Comparison of ENCODE assay signal across 1 cellular context in the genomic region with DNA sequence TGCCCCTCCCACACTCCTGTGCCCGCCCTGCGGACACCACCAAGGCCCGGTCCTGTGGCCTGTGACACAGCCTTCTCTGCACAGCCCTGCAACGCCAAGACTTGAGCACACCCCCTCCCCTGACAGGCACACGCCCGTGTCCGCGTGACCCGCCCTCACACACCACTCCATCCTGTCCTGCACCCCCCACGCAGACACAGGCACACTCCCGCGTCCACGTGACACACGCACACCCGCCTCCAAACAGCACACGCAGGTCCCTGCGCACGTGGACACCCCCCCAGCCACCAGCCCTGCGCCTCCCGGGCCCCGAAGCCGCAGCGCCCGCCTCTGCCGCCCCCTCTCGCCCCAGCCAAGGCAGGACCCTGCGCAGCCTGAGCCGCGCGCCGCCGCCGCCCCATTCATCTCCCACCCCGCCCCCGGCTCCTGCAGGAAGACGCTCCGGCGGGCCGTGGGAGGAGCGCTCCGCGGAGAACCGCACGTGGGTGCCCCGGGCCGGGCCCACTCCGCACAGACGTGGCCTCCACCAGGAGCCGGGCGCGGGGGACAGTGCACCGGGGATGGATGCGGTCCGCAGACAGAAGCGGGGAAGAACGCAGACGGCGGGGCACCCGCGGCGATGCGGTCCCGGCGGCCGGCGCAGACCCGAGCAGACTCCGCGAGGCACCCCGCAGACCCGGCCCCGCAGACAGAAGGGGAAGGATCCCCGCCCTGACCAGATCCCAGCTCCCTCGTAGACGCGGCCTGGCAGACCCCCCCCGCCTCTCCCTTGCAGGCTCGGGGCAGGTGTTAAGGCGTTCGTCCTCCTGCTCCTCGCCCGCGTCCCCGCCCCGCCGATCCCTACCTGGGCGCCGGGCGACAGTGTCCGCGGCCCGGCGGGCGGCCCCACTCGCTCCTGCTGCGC.
TF ChIP-seq lines count a peak whose summit lies in the region.

No MANE protein-coding gene starts in this region.

TF ChIP-seq in HEK293, 187 proteins besides CTCF, POLR2A, EP300 and RAD21 (continued from another document and continues in another):
- TF ChIP-seq, protein P1, sequence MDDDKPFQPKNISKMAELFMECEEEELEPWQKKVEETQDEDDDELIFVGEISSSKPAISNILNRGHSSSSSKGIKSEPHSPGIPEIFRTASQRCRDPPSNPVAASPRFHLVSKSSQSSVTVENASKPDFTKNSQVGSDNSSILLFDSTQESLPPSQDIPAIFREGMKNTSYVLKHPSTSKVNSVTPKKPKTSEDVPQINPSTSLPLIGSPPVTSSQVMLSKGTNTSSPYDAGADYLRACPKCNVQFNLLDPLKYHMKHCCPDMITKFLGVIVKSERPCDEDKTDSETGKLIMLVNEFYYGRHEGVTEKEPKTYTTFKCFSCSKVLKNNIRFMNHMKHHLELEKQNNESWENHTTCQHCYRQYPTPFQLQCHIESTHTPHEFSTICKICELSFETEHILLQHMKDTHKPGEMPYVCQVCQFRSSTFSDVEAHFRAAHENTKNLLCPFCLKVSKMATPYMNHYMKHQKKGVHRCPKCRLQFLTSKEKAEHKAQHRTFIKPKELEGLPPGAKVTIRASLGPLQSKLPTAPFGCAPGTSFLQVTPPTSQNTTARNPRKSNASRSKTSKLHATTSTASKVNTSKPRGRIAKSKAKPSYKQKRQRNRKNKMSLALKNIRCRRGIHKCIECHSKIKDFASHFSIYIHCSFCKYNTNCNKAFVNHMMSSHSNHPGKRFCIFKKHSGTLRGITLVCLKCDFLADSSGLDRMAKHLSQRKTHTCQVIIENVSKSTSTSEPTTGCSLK (tag by site-specific recombination; IDR thresholded peaks at IDR 0.05), result no peak
- TF ChIP-seq ZNF16 (tag by site-specific recombination; IDR thresholded peaks at IDR 0.05; ENCODE audit: low read depth), result no peak
- TF ChIP-seq ZNF549 (tag by site-specific recombination; IDR thresholded peaks at IDR 0.05), result no peak
- TF ChIP-seq MEIS1 (CRISPR knock-in tag; IDR thresholded peaks at IDR 0.05; ENCODE audit: borderline replicate concordance), result no peak
- no peak for TF ChIP-seq ZNF610 (tag by site-specific recombination; IDR thresholded peaks at IDR 0.05; ENCODE audit: borderline replicate concordance)
- TF ChIP-seq KLF10 (tag by site-specific recombination; IDR thresholded peaks at IDR 0.05), result no peak; the same call in 1 of the 2 replicates
- TF ChIP-seq SP7 (tag by site-specific recombination; IDR thresholded peaks at IDR 0.05), result peak; percentile 91
- peak; percentile 82 for TF ChIP-seq ZNF324 (tag by site-specific recombination; IDR thresholded peaks at IDR 0.05)
- no peak for TF ChIP-seq ZNF416 (tag by site-specific recombination; IDR thresholded peaks at IDR 0.05)
- peak; percentile 85 for TF ChIP-seq SP3 (tag by site-specific recombination; IDR thresholded peaks at IDR 0.05)
- TF ChIP-seq, protein P2, sequence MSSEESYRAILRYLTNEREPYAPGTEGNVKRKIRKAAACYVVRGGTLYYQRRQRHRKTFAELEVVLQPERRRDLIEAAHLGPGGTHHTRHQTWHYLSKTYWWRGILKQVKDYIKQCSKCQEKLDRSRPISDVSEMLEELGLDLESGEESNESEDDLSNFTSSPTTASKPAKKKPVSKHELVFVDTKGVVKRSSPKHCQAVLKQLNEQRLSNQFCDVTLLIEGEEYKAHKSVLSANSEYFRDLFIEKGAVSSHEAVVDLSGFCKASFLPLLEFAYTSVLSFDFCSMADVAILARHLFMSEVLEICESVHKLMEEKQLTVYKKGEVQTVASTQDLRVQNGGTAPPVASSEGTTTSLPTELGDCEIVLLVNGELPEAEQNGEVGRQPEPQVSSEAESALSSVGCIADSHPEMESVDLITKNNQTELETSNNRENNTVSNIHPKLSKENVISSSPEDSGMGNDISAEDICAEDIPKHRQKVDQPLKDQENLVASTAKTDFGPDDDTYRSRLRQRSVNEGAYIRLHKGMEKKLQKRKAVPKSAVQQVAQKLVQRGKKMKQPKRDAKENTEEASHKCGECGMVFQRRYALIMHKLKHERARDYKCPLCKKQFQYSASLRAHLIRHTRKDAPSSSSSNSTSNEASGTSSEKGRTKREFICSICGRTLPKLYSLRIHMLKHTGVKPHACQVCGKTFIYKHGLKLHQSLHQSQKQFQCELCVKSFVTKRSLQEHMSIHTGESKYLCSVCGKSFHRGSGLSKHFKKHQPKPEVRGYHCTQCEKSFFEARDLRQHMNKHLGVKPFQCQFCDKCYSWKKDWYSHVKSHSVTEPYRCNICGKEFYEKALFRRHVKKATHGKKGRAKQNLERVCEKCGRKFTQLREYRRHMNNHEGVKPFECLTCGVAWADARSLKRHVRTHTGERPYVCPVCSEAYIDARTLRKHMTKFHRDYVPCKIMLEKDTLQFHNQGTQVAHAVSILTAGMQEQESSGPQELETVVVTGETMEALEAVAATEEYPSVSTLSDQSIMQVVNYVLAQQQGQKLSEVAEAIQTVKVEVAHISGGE (tag by site-specific recombination; conservative IDR thresholded peaks at IDR 0.05; ENCODE audit: low read depth), result no peak; the same call in 1 of the 2 replicates
- TF ChIP-seq, protein P3, sequence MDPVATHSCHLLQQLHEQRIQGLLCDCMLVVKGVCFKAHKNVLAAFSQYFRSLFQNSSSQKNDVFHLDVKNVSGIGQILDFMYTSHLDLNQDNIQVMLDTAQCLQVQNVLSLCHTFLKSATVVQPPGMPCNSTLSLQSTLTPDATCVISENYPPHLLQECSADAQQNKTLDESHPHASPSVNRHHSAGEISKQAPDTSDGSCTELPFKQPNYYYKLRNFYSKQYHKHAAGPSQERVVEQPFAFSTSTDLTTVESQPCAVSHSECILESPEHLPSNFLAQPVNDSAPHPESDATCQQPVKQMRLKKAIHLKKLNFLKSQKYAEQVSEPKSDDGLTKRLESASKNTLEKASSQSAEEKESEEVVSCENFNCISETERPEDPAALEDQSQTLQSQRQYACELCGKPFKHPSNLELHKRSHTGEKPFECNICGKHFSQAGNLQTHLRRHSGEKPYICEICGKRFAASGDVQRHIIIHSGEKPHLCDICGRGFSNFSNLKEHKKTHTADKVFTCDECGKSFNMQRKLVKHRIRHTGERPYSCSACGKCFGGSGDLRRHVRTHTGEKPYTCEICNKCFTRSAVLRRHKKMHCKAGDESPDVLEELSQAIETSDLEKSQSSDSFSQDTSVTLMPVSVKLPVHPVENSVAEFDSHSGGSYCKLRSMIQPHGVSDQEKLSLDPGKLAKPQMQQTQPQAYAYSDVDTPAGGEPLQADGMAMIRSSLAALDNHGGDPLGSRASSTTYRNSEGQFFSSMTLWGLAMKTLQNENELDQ (tag by site-specific recombination; IDR thresholded peaks at IDR 0.05; ENCODE audit: low read depth), result no peak
- no peak for TF ChIP-seq YY1 (tag by site-specific recombination; IDR thresholded peaks at IDR 0.05)
- TF ChIP-seq ZNF776 (tag by site-specific recombination; IDR thresholded peaks at IDR 0.05; ENCODE audit: borderline replicate concordance), result no peak
- TF ChIP-seq ZNF777 (tag by site-specific recombination; IDR thresholded peaks at IDR 0.05; ENCODE audit: borderline replicate concordance), result no peak
- no peak for TF ChIP-seq ZNF529 (tag by site-specific recombination; IDR thresholded peaks at IDR 0.05; ENCODE audit: insufficient replicate concordance)
- TF ChIP-seq ZNF701 (tag by site-specific recombination; IDR thresholded peaks at IDR 0.05), result no peak
- peak; percentile 75 for TF ChIP-seq ZBTB48 (tag by site-specific recombination; IDR thresholded peaks at IDR 0.05)
- peak; percentile 88 for TF ChIP-seq ZBTB20 (tag by site-specific recombination; IDR thresholded peaks at IDR 0.05)
- TF ChIP-seq SCRT2 (tag by site-specific recombination; IDR thresholded peaks at IDR 0.05), result no peak
- no peak for TF ChIP-seq ZNF155 (tag by site-specific recombination; IDR thresholded peaks at IDR 0.05)
- no peak for TF ChIP-seq ZNF221 (tag by site-specific recombination; IDR thresholded peaks at IDR 0.05; ENCODE audit: borderline replicate concordance)
- peak; percentile 78; the same call in 1 of the 2 replicates for TF ChIP-seq ZSCAN5A (tag by site-specific recombination; IDR thresholded peaks at IDR 0.05)
- no peak for TF ChIP-seq ZNF660 (tag by site-specific recombination; IDR thresholded peaks at IDR 0.05)
- TF ChIP-seq EGR2 (tag by site-specific recombination; IDR thresholded peaks at IDR 0.05; ENCODE audit: low read depth), result peak; percentile 99
- no peak for TF ChIP-seq ZNF404 (tag by site-specific recombination; IDR thresholded peaks at IDR 0.05)
- TF ChIP-seq SETDB1 (IDR thresholded peaks at IDR 0.05; ENCODE audit: insufficient read length, low read length), result no peak
- 0 out of 2 replicates have a peak, but pooled peaks have one; percentile 13 for TF ChIP-seq MYNN (tag by site-specific recombination; IDR thresholded peaks at IDR 0.05; ENCODE audit: borderline replicate concordance)
- TF ChIP-seq ZSCAN30 (tag by site-specific recombination; IDR thresholded peaks at IDR 0.05), result no peak
- no peak for TF ChIP-seq ZNF560 (tag by site-specific recombination; IDR thresholded peaks at IDR 0.05; ENCODE audit: borderline replicate concordance)
- TF ChIP-seq ZNF558 (tag by site-specific recombination; IDR thresholded peaks at IDR 0.05), result no peak
- no peak for TF ChIP-seq PRDM2 (tag by site-specific recombination; IDR thresholded peaks at IDR 0.05; ENCODE audit: borderline replicate concordance)
- TF ChIP-seq ZNF214 (tag by site-specific recombination; IDR thresholded peaks at IDR 0.05; ENCODE audit: borderline replicate concordance), result no peak
- peak; percentile 81 for TF ChIP-seq WT1 (tag by site-specific recombination; IDR thresholded peaks at IDR 0.05)
- TF ChIP-seq ZNF747 (tag by site-specific recombination; IDR thresholded peaks at IDR 0.05), result no peak
- peak; percentile 28; the same call in 1 of the 2 replicates for TF ChIP-seq ZNF501 (tag by site-specific recombination; IDR thresholded peaks at IDR 0.05)
- TF ChIP-seq RBAK (tag by site-specific recombination; IDR thresholded peaks at IDR 0.05), result no peak
- no peak for TF ChIP-seq FEZF1 (tag by site-specific recombination; IDR thresholded peaks at IDR 0.05)
- no peak for TF ChIP-seq ZNF132 (tag by site-specific recombination; IDR thresholded peaks at IDR 0.05; ENCODE audit: borderline replicate concordance)
- no peak for TF ChIP-seq ZNF654 (tag by site-specific recombination; IDR thresholded peaks at IDR 0.05; ENCODE audit: low read depth)
- no peak for TF ChIP-seq ZNF670 (tag by site-specific recombination; IDR thresholded peaks at IDR 0.05; ENCODE audit: low read depth)
- TF ChIP-seq, protein P4, sequence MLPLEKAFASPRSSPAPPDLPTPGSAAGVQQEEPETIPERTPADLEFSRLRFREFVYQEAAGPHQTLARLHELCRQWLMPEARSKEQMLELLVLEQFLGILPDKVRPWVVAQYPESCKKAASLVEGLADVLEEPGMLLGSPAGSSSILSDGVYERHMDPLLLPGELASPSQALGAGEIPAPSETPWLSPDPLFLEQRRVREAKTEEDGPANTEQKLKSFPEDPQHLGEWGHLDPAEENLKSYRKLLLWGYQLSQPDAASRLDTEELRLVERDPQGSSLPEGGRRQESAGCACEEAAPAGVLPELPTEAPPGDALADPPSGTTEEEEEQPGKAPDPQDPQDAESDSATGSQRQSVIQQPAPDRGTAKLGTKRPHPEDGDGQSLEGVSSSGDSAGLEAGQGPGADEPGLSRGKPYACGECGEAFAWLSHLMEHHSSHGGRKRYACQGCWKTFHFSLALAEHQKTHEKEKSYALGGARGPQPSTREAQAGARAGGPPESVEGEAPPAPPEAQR (tag by site-specific recombination; IDR thresholded peaks at IDR 0.05), result no peak
